Comparison of ENCODE assay signal across 20 cellular contexts in genomic region chr2:242054881-242055801, GRCh38.
DNase-seq lines count a peak whose midpoint lies in the region; ATAC-seq and TF ChIP-seq lines count a peak whose summit lies in the region.
"Had no signal": no experiment of that assay in that cellular context is flagged by ENCODE, and none has a peak within 500 bp of the region (broad histone marks: within the 10 kb centered on the region; RNA-seq: fewer than 3 reads in every experiment).

No MANE protein-coding gene starts in this region.

- H3K27me3 ChIP-seq in upper lobe of left lung (peaks cover 0 to 3% (median 0%) of the 10 kb centered on the region in 4 donors), body of pancreas (no peaks in the 10 kb centered on the region)
- H3K27me3 ChIP-seq: BLaER1 treated with 17β-estradiol and CSF1 and Interleukin-3, amounts not matched to agents 10 nM and 100 nM had no signal

- H3K4me3 Mint-ChIP-seq in neural crest cell: no peak overlapping the region
- H3K4me3 Mint-ChIP-seq: CD8-positive, alpha-beta T cell had no signal

- intact Hi-C loops in body of pancreas (cut with DNase I): no loop called here

- H3K36me3 ChIP-seq in upper lobe of left lung (no peaks in the 10 kb centered on the region), body of pancreas (replicated peaks in 1 of 2; ENCODE audit: insufficient read depth in 1 of 2, low read depth in 2 of 2) (no peaks in the 10 kb centered on the region)
- H3K36me3 ChIP-seq: BLaER1 treated with 17β-estradiol and CSF1 and Interleukin-3, amounts not matched to agents 10 nM and 100 nM had no signal

- ATAC-seq in upper lobe of left lung (ENCODE audit: low FRiP score in 2 of 2): peak; percentile 29 to 41
- no peak for ATAC-seq in body of pancreas
- ATAC-seq: CD8-positive, alpha-beta T cell; Right ventricle myocardium inferior had no signal

- no peaks in the 10 kb centered on the region for H3K9me3 Mint-ChIP-seq in neural crest cell
- H3K9me3 Mint-ChIP-seq: CD8-positive, alpha-beta T cell had no signal

- peak overlapping the region; percentile 27 for H3K27ac Mint-ChIP-seq in neural crest cell (ENCODE audit: unreplicated experiment)
- H3K27ac Mint-ChIP-seq: CD8-positive, alpha-beta T cell had no signal

- peaks cover 55% of the 10 kb centered on the region for H3K27me3 Mint-ChIP-seq in neural crest cell (ENCODE audit: low read depth)

- TF ChIP-seq CTCF in coronary artery (IDR thresholded peaks at IDR 0.05): no peak
- TF ChIP-seq CTCF in neural crest cell (conservative IDR thresholded peaks at IDR 0.05): no peak
- TF ChIP-seq CTCF in upper lobe of left lung (IDR thresholded peaks at IDR 0.05): no peak
- TF ChIP-seq CTCF in body of pancreas (IDR thresholded peaks at IDR 0.05): no peak

- DNase-seq in activated CD8-positive, alpha-beta memory T cell treated with anti-CD3 and anti-CD28 coated beads for 24 hours: peak; percentile 43
- DNase-seq in activated CD8-positive, alpha-beta memory T cell treated with anti-CD3 and anti-CD28 coated beads, Interleukin-2, amount 50 U/mL, for 4 hours: no peak
- peak; percentile 63 for DNase-seq in coronary artery (ENCODE audit: low spot score)
- DNase-seq in neural crest cell (ENCODE audit: low read depth, low spot score): no peak
- DNase-seq in upper lobe of left lung: peak in 1 of 2 donors; percentile 68
- no peak for DNase-seq in stimulated activated naive CD4-positive, alpha-beta T cell treated with Interleukin-2 at 50 U/mL for 16 hours (lab: John Stamatoyannopoulos, UW)
- DNase-seq in body of pancreas: no peak
- DNase-seq in NCI-H1417 treated with DMSO at 0.1 percent for 48 hours (lab: John Stamatoyannopoulos, UW): no peak
- DNase-seq: 8988T; CD8-positive, alpha-beta T cell; GM23248; HCEC 1CT; Karpas-422; MV-4-11; NCI-H1694 treated with DMSO at 0.1 percent for 48 hours; NCI-H446; NCI-H526; OCI-M1 had no signal

- H3K4me3 ChIP-seq in coronary artery (no peak overlapping the region), upper lobe of left lung (no peak overlapping the region), body of pancreas (no peak overlapping the region)
- H3K4me3 ChIP-seq: BLaER1 treated with 17β-estradiol and CSF1 and Interleukin-3, amounts not matched to agents 10 nM and 100 nM; GM23248 had no signal

- no peak for TF ChIP-seq EP300 in upper lobe of left lung (IDR thresholded peaks at IDR 0.05)

- H3K27ac ChIP-seq in coronary artery (no peak overlapping the region), upper lobe of left lung (no peak overlapping the region), body of pancreas (no peak overlapping the region)
- H3K27ac ChIP-seq: BLaER1 treated with 17β-estradiol and CSF1 and Interleukin-3, amounts not matched to agents 10 nM and 100 nM; GM23248 had no signal

- no peaks in the 10 kb centered on the region for H3K36me3 Mint-ChIP-seq in neural crest cell (ENCODE audit: low read depth)
- H3K36me3 Mint-ChIP-seq: CD8-positive, alpha-beta T cell had no signal

- H3K4me1 ChIP-seq in upper lobe of left lung: no peaks in the 10 kb centered on the region
- no peaks in the 10 kb centered on the region for H3K4me1 ChIP-seq in body of pancreas
- H3K4me1 ChIP-seq: BLaER1 treated with 17β-estradiol and CSF1 and Interleukin-3, amounts not matched to agents 10 nM and 100 nM had no signal

- H3K4me1 Mint-ChIP-seq in neural crest cell: no peaks in the 10 kb centered on the region

- H3K9me3 ChIP-seq in upper lobe of left lung (no peaks in the 10 kb centered on the region), body of pancreas (no peaks in the 10 kb centered on the region)

- 83 to 85% methylated on average over 28 to 37 of the region's 39 CpGs for WGBS in upper lobe of left lung, 2 donors
- WGBS in body of pancreas, 2 donors: 89 to 90% methylated on average over 25 to 38 of the region's 39 CpGs

- no peak for TF ChIP-seq POLR2A in upper lobe of left lung (IDR thresholded peaks at IDR 0.05)
- TF ChIP-seq POLR2A in body of pancreas (IDR thresholded peaks at IDR 0.05): no peak

Comparison
In these comparisons a context has a peak if more than half of its experiments do, and no peak if none do; other contexts are left out.
1. DNase-seq: peak in activated CD8-positive, alpha-beta memory T cell treated with anti-CD3 and anti-CD28 coated beads for 24 hours (single experiment) and coronary artery (single experiment); none in activated CD8-positive, alpha-beta memory T cell treated with anti-CD3 and anti-CD28 coated beads, Interleukin-2, amount 50 U/mL, for 4 hours (single experiment), neural crest cell (single experiment), stimulated activated naive CD4-positive, alpha-beta T cell treated with Interleukin-2 at 50 U/mL for 16 hours (single experiment), body of pancreas (0 of 4) and NCI-H1417 treated with DMSO at 0.1 percent for 48 hours (single experiment).